ENCODE assay signal across 8 cellular contexts in genomic region chr16:53209489-53209888, GRCh38.
A peak's percentile ranks its signal among the peaks of the same experiment; 100 is the strongest.
DNase-seq lines count a peak whose midpoint lies in the region; ATAC-seq, FAIRE-seq and TF ChIP-seq lines count a peak whose summit lies in the region.

No MANE protein-coding gene starts in this region.

- no peaks in the 10 kb centered on the region for H3K9me2 ChIP-seq in GM23248 (ENCODE audit: insufficient read depth)

- POLR2A ChIA-PET in HepG2 (lab: Yijun Ruan, JAX) = no interaction called here

- peaks cover 65% of the 10 kb centered on the region for H3K4me1 Mint-ChIP-seq in brain

- intact Hi-C loops in HepG2 (cut with micrococcal nuclease; ENCODE audit: unreplicated experiment) = no loop called here

- ATAC-seq in HG03457 (IDR thresholded peaks at IDR 0.05; ENCODE audit: unreplicated experiment) = no peak
- no peak for ATAC-seq in HG03442 (IDR thresholded peaks at IDR 0.05; ENCODE audit: unreplicated experiment)
- ATAC-seq in GM21825 (IDR thresholded peaks at IDR 0.05; ENCODE audit: unreplicated experiment) = no peak
- ATAC-seq in HepG2 = no peak

- H3K27me3 Mint-ChIP-seq in brain = peaks cover 11% of the 10 kb centered on the region

- BruUV-seq in HepG2 (replicated peaks; lab: Mats Ljungman, UMichigan) = no TSS peak

- no peak for TF ChIP-seq RAD21 in HepG2 (CRISPR knock-in tag; IDR thresholded peaks at IDR 0.05)

- H3F3A ChIP-seq in GM23248 (ENCODE audit: insufficient read depth) = peaks cover 47% of the 10 kb centered on the region

- H3K27ac Mint-ChIP-seq in brain = peak overlapping the region; percentile 86 to 100 (median 94)

- H3K9me3 Mint-ChIP-seq in brain = peaks cover 0 to 4% (median 0%) of the 10 kb centered on the region in 5 experiments

- peak overlapping the region; percentile 97 for H3K4me2 ChIP-seq in GM23248 (ENCODE audit: unreplicated experiment)
- no peak overlapping the region for H3K4me2 ChIP-seq in HepG2 (ENCODE audit: low read depth, low read length)

- CTCF ChIA-PET in HepG2 (lab: Yijun Ruan, JAX; ENCODE audit: low intra/inter-chr PET ratio, low total read pairs) = no interaction called here

- TF ChIP-seq EP300 in HepG2 (IDR thresholded peaks at IDR 0.05; ENCODE audit: low read depth in 2 of 2, low read length in 2 of 2) (no peak), HepG2 (CRISPR knock-in tag; IDR thresholded peaks at IDR 0.05; ENCODE audit: borderline replicate concordance) (no peak)

- 12 to 14% methylated on average over 5 of the region's 5 CpGs for WGBS in GM23248 (ENCODE audit: low coverage in 1 of 2, low lambda C conversion rate in 2 of 2, missing lambda C conversion rate in 2 of 2), 2 experiments
- 96% methylated on average over 5 of the region's 5 CpGs for WGBS in HepG2 (ENCODE audit: low lambda C conversion rate)

- H3K4me1 ChIP-seq in GM23248 (ENCODE audit: insufficient read depth) = peaks cover 56% of the 10 kb centered on the region
- H3K4me1 ChIP-seq in mucosa of rectum (ENCODE audit: control insufficient read depth in 2 of 2, insufficient read depth in 2 of 2, low read length in 2 of 2) = peaks cover 3 to 14% of the 10 kb centered on the region in 2 donors
- no peaks in the 10 kb centered on the region for H3K4me1 ChIP-seq in HepG2 (ENCODE audit: insufficient read depth, low read length)

- peak overlapping the region; percentile 76 for H3K4me3 ChIP-seq in GM23248
- H3K4me3 ChIP-seq in mucosa of rectum (ENCODE audit: low read length in 2 of 2) = peak overlapping the region; percentile 44 to 66
- H3K4me3 ChIP-seq in HepG2 (replicated peaks in 1 of 3; ENCODE audit: insufficient read depth in 1 of 3, low read depth in 2 of 3, low read length in 3 of 3) = no peak overlapping the region

- H3K27ac ChIP-seq in GM23248 (peak overlapping the region; percentile 90), mucosa of rectum (ENCODE audit: low read depth in 2 of 2, low read length in 2 of 2) (no peak overlapping the region), HepG2 (ENCODE audit: extremely low read length, insufficient read depth, low read length) (no peak overlapping the region)

- H2AFZ ChIP-seq in GM23248 = peak overlapping the region; percentile 27; the same call in 1 of the 2 replicates
- no peak overlapping the region for H2AFZ ChIP-seq in HepG2 (ENCODE audit: low read length)

- H4K20me1 ChIP-seq in GM23248 (ENCODE audit: insufficient read depth) (no peaks in the 10 kb centered on the region), HepG2 (ENCODE audit: insufficient read depth, low read length) (no peaks in the 10 kb centered on the region)

- peaks cover 32% of the 10 kb centered on the region for H3K36me3 Mint-ChIP-seq in brain

- in situ Hi-C loops in GM23248 (cut with MboI) (no loop called here), HepG2 (cut with HindIII; ENCODE audit: extremely low pct_ligation_motif_present, low pct_unique_long_range_greater_than_20kb) (no loop called here)

- H3K9ac ChIP-seq in GM23248 (peak overlapping the region; percentile 85), mucosa of rectum (ENCODE audit: low read depth in 1 of 2, low read length in 2 of 2) (peak overlapping the region; percentile 35 to 41), HepG2 (ENCODE audit: insufficient read depth, low read depth, low read length) (no peak overlapping the region)

- no peak for FAIRE-seq in HepG2 (lab: Jason Lieb, UNC)

- H3K36me3 ChIP-seq in GM23248 (ENCODE audit: low read depth) (0 out of 2 replicates have a peak, but pooled peaks cover 4% of the 10 kb centered on the region), mucosa of rectum (ENCODE audit: control insufficient read depth in 2 of 2, insufficient read depth in 2 of 2, low read length in 2 of 2) (no peaks in the 10 kb centered on the region), HepG2 (replicated peaks in 1 of 2; ENCODE audit: control insufficient read depth in 1 of 2, insufficient read depth in 2 of 2, low read length in 2 of 2) (peaks cover 2 to 9% of the 10 kb centered on the region in 2 experiments; a peak in 3 of 5 replicates)

- H3K79me2 ChIP-seq in GM23248 (ENCODE audit: insufficient read depth) (peaks cover 91% of the 10 kb centered on the region), HepG2 (ENCODE audit: insufficient read depth, low read length) (peaks cover 4% of the 10 kb centered on the region)

- TF ChIP-seq POLR2A in HepG2 (IDR thresholded peaks at IDR 0.05; ENCODE audit: insufficient read depth in 1 of 2, low read depth in 2 of 2, low read length in 2 of 2) = no peak

- H3K27me3 ChIP-seq in GM23248 (replicated peaks; ENCODE audit: insufficient read depth) (no peaks in the 10 kb centered on the region), mucosa of rectum (ENCODE audit: control insufficient read depth in 2 of 2, insufficient read depth in 2 of 2, low read length in 2 of 2) (no peaks in the 10 kb centered on the region), HepG2 (ENCODE audit: control insufficient read depth in 1 of 2, insufficient read depth in 2 of 2, low read length in 2 of 2) (no peaks in the 10 kb centered on the region)

- H3K4me3 Mint-ChIP-seq in brain = peak overlapping the region; percentile 90 to 98 (median 97)

- DNase-seq in A172 (ENCODE audit: low spot score) (peak; percentile 12), GM23248 (peak; percentile 23), HepG2 (ENCODE audit: low spot score) (no peak)

- H3K9me3 ChIP-seq in GM23248 (ENCODE audit: low read depth) (no peaks in the 10 kb centered on the region), mucosa of rectum (ENCODE audit: control insufficient read depth in 2 of 2, low read length in 2 of 2) (no peaks in the 10 kb centered on the region), HepG2 (ENCODE audit: low read length) (no peaks in the 10 kb centered on the region)

- TF ChIP-seq CTCF in brain (conservative IDR thresholded peaks at IDR 0.05) (no peak), HepG2 (CRISPR knock-in tag; IDR thresholded peaks at IDR 0.05) (no peak)

TF ChIP-seq in HepG2, 621 proteins besides CTCF, POLR2A, EP300 and RAD21:
- TF ChIP-seq, protein P1, sequence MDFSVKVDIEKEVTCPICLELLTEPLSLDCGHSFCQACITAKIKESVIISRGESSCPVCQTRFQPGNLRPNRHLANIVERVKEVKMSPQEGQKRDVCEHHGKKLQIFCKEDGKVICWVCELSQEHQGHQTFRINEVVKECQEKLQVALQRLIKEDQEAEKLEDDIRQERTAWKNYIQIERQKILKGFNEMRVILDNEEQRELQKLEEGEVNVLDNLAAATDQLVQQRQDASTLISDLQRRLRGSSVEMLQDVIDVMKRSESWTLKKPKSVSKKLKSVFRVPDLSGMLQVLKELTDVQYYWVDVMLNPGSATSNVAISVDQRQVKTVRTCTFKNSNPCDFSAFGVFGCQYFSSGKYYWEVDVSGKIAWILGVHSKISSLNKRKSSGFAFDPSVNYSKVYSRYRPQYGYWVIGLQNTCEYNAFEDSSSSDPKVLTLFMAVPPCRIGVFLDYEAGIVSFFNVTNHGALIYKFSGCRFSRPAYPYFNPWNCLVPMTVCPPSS (IDR thresholded peaks at IDR 0.05) = no peak
- TF ChIP-seq, protein P2, sequence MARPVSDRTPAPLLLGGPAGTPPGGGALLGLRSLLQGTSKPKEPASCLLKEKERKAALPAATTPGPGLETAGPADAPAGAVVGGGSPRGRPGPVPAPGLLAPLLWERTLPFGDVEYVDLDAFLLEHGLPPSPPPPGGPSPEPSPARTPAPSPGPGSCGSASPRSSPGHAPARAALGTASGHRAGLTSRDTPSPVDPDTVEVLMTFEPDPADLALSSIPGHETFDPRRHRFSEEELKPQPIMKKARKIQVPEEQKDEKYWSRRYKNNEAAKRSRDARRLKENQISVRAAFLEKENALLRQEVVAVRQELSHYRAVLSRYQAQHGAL (CRISPR knock-in tag; IDR thresholded peaks at IDR 0.05; ENCODE audit: not compliant biosample characterization) = no peak
- TF ChIP-seq STAT6 (CRISPR knock-in tag; IDR thresholded peaks at IDR 0.05; ENCODE audit: borderline replicate concordance) (no peak), MEIS2 (CRISPR knock-in tag; IDR thresholded peaks at IDR 0.05) (no peak)

Comparison
In these comparisons a context has a peak if more than half of its experiments do, and no peak if none do; other contexts are left out.
1. H3K4me3 ChIP-seq: peak in GM23248 (single experiment) and mucosa of rectum (2 of 2); none in HepG2 (0 of 3).